16 cellular contexts compared by ENCODE assay signal in the genomic region with DNA sequence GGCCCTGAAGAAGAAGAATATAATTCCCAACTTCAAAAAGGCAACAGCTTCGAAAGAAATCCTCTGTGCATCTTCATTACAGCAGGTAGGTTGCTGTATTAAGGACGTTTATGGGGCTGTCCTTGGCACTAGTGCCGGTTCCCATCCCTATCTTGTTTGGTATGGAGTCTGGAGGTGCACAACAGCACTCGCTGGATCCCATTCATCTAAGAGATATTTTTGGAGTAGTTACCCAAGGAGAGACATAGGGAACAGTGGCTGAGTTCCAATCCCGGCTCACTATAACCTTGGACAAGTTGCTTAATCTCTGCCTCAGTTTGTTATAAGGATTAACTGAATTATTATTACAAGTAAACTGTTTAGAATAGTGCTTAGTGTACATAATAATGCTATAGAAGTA.
DNase-seq lines count a peak whose midpoint lies in the region; ATAC-seq and TF ChIP-seq lines count a peak whose summit lies in the region.
"Had no signal": no experiment of that assay in that cellular context is flagged by ENCODE, and none has a peak within 500 bp of the region (broad histone marks: within the 10 kb centered on the region; RNA-seq: fewer than 3 reads in every experiment).

No MANE protein-coding gene starts in this region.

- H3K4me1 ChIP-seq in left ventricle myocardium inferior (peaks cover 5% of the 10 kb centered on the region), right atrium auricular region (peaks cover 0 to 12% of the 10 kb centered on the region in 2 donors)
- H3K4me1 ChIP-seq: Caco-2 had no signal

- H3K4me3 ChIP-seq in left ventricle myocardium inferior = no peak overlapping the region
- H3K4me3 ChIP-seq in right atrium auricular region = no peak overlapping the region
- H3K4me3 ChIP-seq: A549; BLaER1 treated with 17β-estradiol and CSF1 and Interleukin-3, amounts not matched to agents 10 nM and 100 nM had no signal

- DNase-seq in Right ventricle myocardium superior (no peak), left ventricle myocardium inferior (no peak), left ventricle myocardium superior (no peak), right atrium auricular region (ENCODE audit: low spot score) (no peak), NCI-H1417 (lab: John Stamatoyannopoulos, UW) (no peak)
- DNase-seq: AML-193; Caco-2; Calu3; CD4-positive, alpha-beta T cell; CD8-positive, alpha-beta T cell; DMS79 treated with DMSO at 0.1 percent for 48 hours; GF-D8 had no signal

- H3K27ac ChIP-seq in left ventricle myocardium inferior (replicated peaks) = no peak overlapping the region
- no peak overlapping the region for H3K27ac ChIP-seq in right atrium auricular region
- H3K27ac ChIP-seq: 22Rv1; A549; BLaER1 treated with 17β-estradiol and CSF1 and Interleukin-3, amounts not matched to agents 10 nM and 100 nM; C4-2B had no signal

- ATAC-seq in Right ventricle myocardium superior (ENCODE audit: poor library complexity) (peak; percentile 58), left ventricle myocardium superior (peak; percentile 77)
- ATAC-seq: A549; CD8-positive, alpha-beta T cell had no signal

- H3K9me3 ChIP-seq in left ventricle myocardium inferior (replicated peaks) (no peaks in the 10 kb centered on the region), right atrium auricular region (no peaks in the 10 kb centered on the region)
- H3K9me3 ChIP-seq: A549; BLaER1 treated with 17β-estradiol and CSF1 and Interleukin-3, amounts not matched to agents 10 nM and 100 nM; Caco-2 had no signal

- H3K36me3 ChIP-seq in left ventricle myocardium inferior = no peaks in the 10 kb centered on the region
- H3K36me3 ChIP-seq in right atrium auricular region = no peaks in the 10 kb centered on the region
- H3K36me3 ChIP-seq: BLaER1 treated with 17β-estradiol and CSF1 and Interleukin-3, amounts not matched to agents 10 nM and 100 nM had no signal

- intact Hi-C loops in Right ventricle myocardium superior (cut with DNase I) (no loop called here), left ventricle myocardium inferior (cut with micrococcal nuclease) (no loop called here), left ventricle myocardium superior (cut with micrococcal nuclease) (no loop called here)

- TF ChIP-seq CTCF in left ventricle myocardium inferior (IDR thresholded peaks at IDR 0.05; ENCODE audit: borderline replicate concordance) (no peak), right atrium auricular region (IDR thresholded peaks at IDR 0.05) (no peak)

- peaks cover 7% of the 10 kb centered on the region for H3K27me3 ChIP-seq in left ventricle myocardium inferior (ENCODE audit: low read depth)
- H3K27me3 ChIP-seq in right atrium auricular region = no peaks in the 10 kb centered on the region
- H3K27me3 ChIP-seq: BLaER1 treated with 17β-estradiol and CSF1 and Interleukin-3, amounts not matched to agents 10 nM and 100 nM had no signal
